In the genomic region with DNA sequence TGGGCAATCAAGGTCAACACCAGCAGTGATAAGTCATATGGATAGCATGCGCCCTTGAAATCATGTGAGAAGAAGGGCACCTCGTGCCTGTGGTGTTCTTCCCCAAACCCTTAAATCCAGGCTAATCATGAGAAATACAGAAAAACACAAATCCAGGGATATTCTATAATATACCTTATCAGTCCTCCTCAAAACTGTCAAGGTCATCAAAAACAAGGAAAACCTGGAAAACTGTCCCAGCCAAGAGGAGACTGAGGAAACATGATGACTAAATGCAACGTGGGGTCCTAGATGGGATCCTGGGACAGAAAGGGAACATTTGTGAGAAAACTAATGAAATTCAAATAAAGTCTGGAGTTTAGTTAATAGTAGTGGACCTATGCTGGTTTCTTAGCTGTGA, we compare ENCODE assay signal across 11 cellular contexts.
"Had no signal": no experiment of that assay in that cellular context is flagged by ENCODE, and none has a peak within 500 bp of the region (broad histone marks: within the 10 kb centered on the region; RNA-seq: fewer than 3 reads in every experiment).

No MANE protein-coding gene starts in this region.

- H3K36me3 ChIP-seq: HAP-1 had no signal

- H2AFZ ChIP-seq: GM23248, GM23338 had no signal

- H3K4me3 ChIP-seq: GM23248, GM23338, HAP-1 had no signal

- H3K27ac ChIP-seq: GM23248 had no signal

- H3K9ac ChIP-seq: GM23248 had no signal

- DNase-seq: GM23248, GOT3, H7, H9, HCEC 1CT, HFFc6 had no signal

- H3K4me1 ChIP-seq: HAP-1 had no signal

- H3K4me2 ChIP-seq: GM23338 had no signal

- H3K9me3 ChIP-seq: HAP-1 had no signal

- FAIRE-seq: H1, H54 had no signal

- ATAC-seq: GM23338, HCT116 had no signal
